ENCODE assay signal across 10 cellular contexts in the genomic region with DNA sequence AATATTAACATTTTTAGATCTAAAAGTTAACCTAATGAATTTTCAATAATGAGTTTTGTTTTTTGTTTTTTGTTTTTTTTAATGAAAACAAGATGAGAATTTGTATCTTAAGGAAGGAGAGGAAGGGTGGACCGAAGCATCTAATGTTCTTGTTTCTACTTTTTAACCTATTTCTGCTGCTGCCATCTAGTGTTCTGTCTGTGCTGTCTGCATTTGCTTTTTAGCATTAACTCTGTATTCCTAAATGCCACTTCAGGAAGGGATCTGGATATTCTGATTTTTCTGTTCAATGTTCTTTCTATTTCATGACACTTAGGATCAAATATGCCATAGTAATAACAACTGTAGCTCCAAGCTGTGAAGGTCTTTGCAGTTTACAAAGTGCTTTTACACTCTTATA.
DNase-seq lines count a peak whose midpoint lies in the region; ATAC-seq and TF ChIP-seq lines count a peak whose summit lies in the region.
"Had no signal": no experiment of that assay in that cellular context is flagged by ENCODE, and none has a peak within 500 bp of the region (broad histone marks: within the 10 kb centered on the region; RNA-seq: fewer than 3 reads in every experiment).

No MANE protein-coding gene starts in this region.

- DNase-seq in GM13976 (ENCODE audit: low spot score) = no peak
- DNase-seq in SK-MEL-5 (ENCODE audit: low read depth, low spot score) = peak; percentile 43
- peak in 1 of 2 donors; percentile 5 for DNase-seq in foreskin fibroblast
- DNase-seq: NCI-H1930 had no signal

- in situ Hi-C loops in GM13976 (cut with MboI; ENCODE audit: low sequenced_read_pairs, unreplicated experiment) = no loop called here
- in situ Hi-C loops in SK-MEL-5 (cut with HindIII; ENCODE audit: low pct_unique_long_range_greater_than_20kb, low sequenced_read_pairs) = no loop called here

- H3K27ac ChIP-seq in 22Rv1 = peak overlapping the region; percentile 37; the same call in 1 of the 2 replicates
- H3K27ac ChIP-seq: prostate gland had no signal

- TF ChIP-seq CTCF in 22Rv1 (IDR thresholded peaks at IDR 0.05) (peak; percentile 62), GM13976 (IDR thresholded peaks at IDR 0.05; ENCODE audit: borderline replicate concordance, control extremely low read depth, extremely low read depth, insufficient read depth, missing control alignments) (peak; percentile 35), foreskin fibroblast (IDR thresholded peaks at IDR 0.05; ENCODE audit: low read depth, low read length) (peak; percentile 36)

- H3K4me3 ChIP-seq in foreskin fibroblast (ENCODE audit: low read depth in 1 of 2, low read length in 2 of 2) = no peak overlapping the region
- H3K4me3 ChIP-seq: prostate gland had no signal

- ATAC-seq in GM18502 (IDR thresholded peaks at IDR 0.05; ENCODE audit: poor library complexity, unreplicated experiment) (no peak), HG03432 (IDR thresholded peaks at IDR 0.05; ENCODE audit: unreplicated experiment) (no peak), HG03139 (IDR thresholded peaks at IDR 0.05; ENCODE audit: unreplicated experiment) (no peak), GM19035 (IDR thresholded peaks at IDR 0.05; ENCODE audit: unreplicated experiment) (no peak)
